Comparison of ENCODE assay signal across 8 cellular contexts in genomic region chr1:39575191-39576015, GRCh38. TPM values are rescaled to one million over a fixed set of nuclear protein-coding genes. Genes with fewer than 3 reads are reported as not detected.
DNase-seq lines count a peak whose midpoint lies in the region; ATAC-seq and TF ChIP-seq lines count a peak whose summit lies in the region.

No MANE protein-coding gene starts in this region.

- no peaks in the 10 kb centered on the region for H3K27me3 Mint-ChIP-seq in neural crest cell (ENCODE audit: low read depth)

- H3K27me3 ChIP-seq in Panc1 (ENCODE audit: control insufficient read depth, insufficient read depth, low read length) (no peaks in the 10 kb centered on the region), tibial artery (no peaks in the 10 kb centered on the region)

- POLR2A ChIA-PET in HEK293 (lab: Yijun Ruan, JAX), result interaction anchor here (1.0 to 1.7 kb wide), 5 partner anchors 10 to 470 kb away, joined by 3 to 6 read pairs (median 4); partner anchors contain the start of gene PPIE
- POLR2A ChIA-PET in Panc1 (lab: Charles Lee), result interaction anchor here (0.5 to 0.8 kb wide), 3 partner anchors 147 to 163 kb away, joined by 3 to 8 read pairs (median 3); partner anchors contain the start of gene PPIE

- ATAC-seq in Panc1, result 0 out of 2 replicates have a peak, but pooled peaks have one; percentile 13

- DNase-seq in C1 segment of cervical spinal cord (lab: John Stamatoyannopoulos, UW) (peak in 8 of 14 donors; percentile 4 to 61 (median 22)), Panc1 (ENCODE audit: low read depth, low spot score) (no peak), foreskin fibroblast (peak; percentile 60 to 75), neural crest cell (ENCODE audit: low read depth, low spot score) (peak; percentile 22), tibial artery (peak; percentile 48 to 87), epidermal melanocyte (ENCODE audit: insufficient read length, low spot score) (no peak)
- peak; percentile 83 for DNase-seq in activated effector memory CD4-positive, alpha-beta T cell treated with anti-CD3 and anti-CD28 coated beads, Interleukin-2, amount 50 U/mL, for 16 hours

- TF ChIP-seq CTCF in HEK293 (tag by site-specific recombination; IDR thresholded peaks at IDR 0.05) (no peak), Panc1 (IDR thresholded peaks at IDR 0.05) (no peak), foreskin fibroblast (IDR thresholded peaks at IDR 0.05; ENCODE audit: low read depth, low read length) (no peak), neural crest cell (conservative IDR thresholded peaks at IDR 0.05) (no peak), tibial artery (IDR thresholded peaks at IDR 0.05) (no peak)

- no TSS peak for BruUV-seq in Panc1 (replicated peaks; lab: Mats Ljungman, UMichigan)

- H3K36me3 Mint-ChIP-seq in neural crest cell (ENCODE audit: low read depth), result peaks cover 23% of the 10 kb centered on the region

- in situ Hi-C loops in Panc1 (cut with HindIII; ENCODE audit: low pct_unique_long_range_greater_than_20kb, low sequenced_read_pairs), result no loop called here

- H3K4me3 ChIP-seq in HEK293 (ENCODE audit: low read depth, low read length) (peak overlapping the region; percentile 76), Panc1 (ENCODE audit: low read depth in 2 of 2, low read length in 2 of 2) (peak overlapping the region; percentile 90 to 92), foreskin fibroblast (ENCODE audit: low read depth in 1 of 2, low read length in 2 of 2) (peak overlapping the region; percentile 57 to 71), tibial artery (peak overlapping the region; percentile 65 to 74)

- H3K4me3 Mint-ChIP-seq in neural crest cell, result peak overlapping the region; percentile 96

- H3K4me1 Mint-ChIP-seq in neural crest cell, result peaks cover 38% of the 10 kb centered on the region

- H3K9me3 Mint-ChIP-seq in neural crest cell, result no peaks in the 10 kb centered on the region

- CTCF ChIA-PET in HEK293 (lab: Yijun Ruan, JAX) (interaction anchor here (0.6 to 2.7 kb wide), 5 partner anchors 31 to 307 kb away, joined by 3 to 10 read pairs (median 3); no protein-coding TSS in a partner anchor), Panc1 (lab: Charles Lee) (interaction anchor here (0.6 kb wide), 1 partner anchor 549 kb away, joined by 5 read pairs; the partner anchor contains the start of gene NDUFS5)

- H3K27ac ChIP-seq in HEK293 (ENCODE audit: extremely low read depth, low read depth, low read length), result peak overlapping the region; percentile 75
- peak overlapping the region; percentile 83 for H3K27ac ChIP-seq in Panc1 (ENCODE audit: low read length)
- H3K27ac ChIP-seq in tibial artery, result peak overlapping the region; percentile 80 to 83

- H3K9me3 ChIP-seq in HEK293 (ENCODE audit: control insufficient read depth, insufficient read depth, low read depth, low read length) (no peaks in the 10 kb centered on the region), Panc1 (ENCODE audit: control insufficient read depth, insufficient read depth, low read depth, low read length) (no peaks in the 10 kb centered on the region), tibial artery (no peaks in the 10 kb centered on the region)

- H3K36me3 ChIP-seq in HEK293 (ENCODE audit: control insufficient read depth in 2 of 2, insufficient read depth in 1 of 2, low read length in 2 of 2), result peaks cover 12 to 53% of the 10 kb centered on the region in 2 experiments; a peak in 2 of 3 replicates
- H3K36me3 ChIP-seq in Panc1 (ENCODE audit: control insufficient read depth, insufficient read depth, low read length), result peaks cover 16% of the 10 kb centered on the region
- H3K36me3 ChIP-seq in tibial artery, result peaks cover 19 to 24% (median 22%) of the 10 kb centered on the region in 3 donors

- H3K4me1 ChIP-seq in HEK293 (ENCODE audit: control insufficient read depth, insufficient read depth, low read length), result 0 out of 2 replicates have a peak, but pooled peaks cover 3% of the 10 kb centered on the region
- peaks cover 22% of the 10 kb centered on the region; the same call in 1 of the 2 replicates for H3K4me1 ChIP-seq in Panc1 (ENCODE audit: control insufficient read depth, insufficient read depth, low read length)
- H3K4me1 ChIP-seq in tibial artery, result peaks cover 0 to 30% (median 25%) of the 10 kb centered on the region in 4 donors

- peak overlapping the region; percentile 91 for H3K27ac Mint-ChIP-seq in neural crest cell (ENCODE audit: unreplicated experiment)

- intact Hi-C loops in Panc1 (cut with micrococcal nuclease; ENCODE audit: unreplicated experiment), result no loop called here
- intact Hi-C loops in tibial artery (cut with DNase I; ENCODE audit: low total_unique reads), result no loop called here

TF ChIP-seq in HEK293, 187 proteins besides CTCF, POLR2A, EP300 and RAD21 (continues in another document):
- TF ChIP-seq ZNF324 (tag by site-specific recombination; IDR thresholded peaks at IDR 0.05) (no peak), FEZF1 (tag by site-specific recombination; IDR thresholded peaks at IDR 0.05) (no peak), ZNF76 (tag by site-specific recombination; IDR thresholded peaks at IDR 0.05; ENCODE audit: borderline replicate concordance, low read depth) (no peak), ZNF391 (tag by site-specific recombination; IDR thresholded peaks at IDR 0.05; ENCODE audit: borderline replicate concordance, low read depth) (0 out of 2 replicates have a peak, but pooled peaks have one; percentile 34), ZNF292 (tag by site-specific recombination; IDR thresholded peaks at IDR 0.05; ENCODE audit: borderline replicate concordance, low read depth) (no peak), ZNF19 (tag by site-specific recombination; IDR thresholded peaks at IDR 0.05; ENCODE audit: low read depth) (no peak), ZNF626 (tag by site-specific recombination; IDR thresholded peaks at IDR 0.05) (no peak), HIC1 (tag by site-specific recombination; IDR thresholded peaks at IDR 0.05) (peak; percentile 82), ZNF335 (tag by site-specific recombination; conservative IDR thresholded peaks at IDR 0.05) (0 out of 2 replicates have a peak, but pooled peaks have one; percentile 32), GLIS2 (tag by site-specific recombination; IDR thresholded peaks at IDR 0.05) (peak; percentile 75), ZNF701 (tag by site-specific recombination; IDR thresholded peaks at IDR 0.05) (no peak), EGR2 (tag by site-specific recombination; IDR thresholded peaks at IDR 0.05; ENCODE audit: low read depth) (peak; percentile 78), ZBTB7A (tag by site-specific recombination; IDR thresholded peaks at IDR 0.05; ENCODE audit: low read depth) (no peak), ATF2 (tag by site-specific recombination; IDR thresholded peaks at IDR 0.05; ENCODE audit: low read depth) (no peak), ZNF571 (tag by site-specific recombination; IDR thresholded peaks at IDR 0.05) (no peak), MEIS1 (CRISPR knock-in tag; IDR thresholded peaks at IDR 0.05; ENCODE audit: borderline replicate concordance) (no peak), ZNF768 (tag by site-specific recombination; IDR thresholded peaks at IDR 0.05) (no peak), BCL11B (tag by site-specific recombination; IDR thresholded peaks at IDR 0.05; ENCODE audit: low read depth) (no peak), GLIS1 (tag by site-specific recombination; IDR thresholded peaks at IDR 0.05) (peak; percentile 81), ZNF184 (tag by site-specific recombination; IDR thresholded peaks at IDR 0.05) (no peak)
- TF ChIP-seq, protein P1, sequence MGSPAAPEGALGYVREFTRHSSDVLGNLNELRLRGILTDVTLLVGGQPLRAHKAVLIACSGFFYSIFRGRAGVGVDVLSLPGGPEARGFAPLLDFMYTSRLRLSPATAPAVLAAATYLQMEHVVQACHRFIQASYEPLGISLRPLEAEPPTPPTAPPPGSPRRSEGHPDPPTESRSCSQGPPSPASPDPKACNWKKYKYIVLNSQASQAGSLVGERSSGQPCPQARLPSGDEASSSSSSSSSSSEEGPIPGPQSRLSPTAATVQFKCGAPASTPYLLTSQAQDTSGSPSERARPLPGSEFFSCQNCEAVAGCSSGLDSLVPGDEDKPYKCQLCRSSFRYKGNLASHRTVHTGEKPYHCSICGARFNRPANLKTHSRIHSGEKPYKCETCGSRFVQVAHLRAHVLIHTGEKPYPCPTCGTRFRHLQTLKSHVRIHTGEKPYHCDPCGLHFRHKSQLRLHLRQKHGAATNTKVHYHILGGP (tag by site-specific recombination; IDR thresholded peaks at IDR 0.05), result no peak

RNA-seq across cellular contexts. Expression of gene PABPC4, which starts 1.2 kb away (rescaled TPM):
- 334 TPM for total RNA-seq in Panc1 (2021; ENCODE audit: unreplicated experiment)
- polyA plus RNA-seq in Panc1 (2012; ENCODE audit: insufficient read length), result 225 TPM
- 318 and 321 TPM in 2 replicates for total RNA-seq in neural crest cell

Comparison
In these comparisons a context has a peak if more than half of its experiments do, and no peak if none do; other contexts are left out.
1. DNase-seq: peak in C1 segment of cervical spinal cord (8 of 14), activated effector memory CD4-positive, alpha-beta T cell treated with anti-CD3 and anti-CD28 coated beads, Interleukin-2, amount 50 U/mL, for 16 hours (single experiment), foreskin fibroblast (2 of 2), neural crest cell (single experiment) and tibial artery (2 of 2); none in Panc1 (single experiment) and epidermal melanocyte (single experiment).
2. Peak in every context shown above with its lines, with median percentiles within 50 percentile points of each other: H3K27ac ChIP-seq and H3K4me3 ChIP-seq.